16 cellular contexts compared by ENCODE assay signal in genomic region chr7:114298011-114298410, GRCh38.
"Had no signal": no experiment of that assay in that cellular context is flagged by ENCODE, and none has a peak within 500 bp of the region (broad histone marks: within the 10 kb centered on the region; RNA-seq: fewer than 3 reads in every experiment).

No MANE protein-coding gene starts in this region.

- H3K27ac ChIP-seq: esophagus muscularis mucosa, neutrophil, thyroid gland, uterus, WERI-Rb-1 had no signal

- H3K4me1 ChIP-seq: uterus had no signal

- H3K36me3 ChIP-seq: esophagus muscularis mucosa, neutrophil, thyroid gland, uterus, WERI-Rb-1 had no signal

- H3K4me3 ChIP-seq: esophagus muscularis mucosa, mucosa of descending colon, thyroid gland, uterus had no signal

- H3K9me3 ChIP-seq: esophagus muscularis mucosa, mucosa of descending colon, neutrophil, thyroid gland, uterus had no signal

- DNase-seq: activated CD4-positive, alpha-beta T cell treated with anti-CD3 and anti-CD28 coated beads for 36 hours; activated CD8-positive, alpha-beta memory T cell treated with anti-CD3 and anti-CD28 coated beads, Interleukin-2, amount 50 U/mL, for 4 hours; activated CD8-positive, alpha-beta T cell treated with anti-CD3 and anti-CD28 coated beads for 36 hours; activated naive CD4-positive, alpha-beta T cell; activated T-cell treated with anti-CD3 and anti-CD28 coated beads, Interleukin-2, amount 50 U/mL, for 72 hours; caudate nucleus; cortex of kidney; effector memory CD8-positive, alpha-beta T cell; mucosa of descending colon; naive thymus-derived CD8-positive, alpha-beta T cell; right cardiac atrium; thyroid gland; uterus; WERI-Rb-1 had no signal

- H3K27me3 ChIP-seq: esophagus muscularis mucosa, neutrophil, thyroid gland, uterus had no signal
